ENCODE assay signal across 1 cellular context in genomic region chr1:228490120-228491078, GRCh38.
TF ChIP-seq lines count a peak whose summit lies in the region.

No MANE protein-coding gene starts in this region.

TF ChIP-seq in GM23338, 12 proteins besides CTCF, POLR2A, EP300 and RAD21 (continued from another document):
- TF ChIP-seq ZNF462 (CRISPR knock-in tag; IDR thresholded peaks at IDR 0.05) (no peak), ZNF331 (CRISPR knock-in tag; IDR thresholded peaks at IDR 0.05; ENCODE audit: low read depth) (no peak), ZNF114 (CRISPR knock-in tag; IDR thresholded peaks at IDR 0.05) (no peak), POLR2AphosphoS5 (IDR thresholded peaks at IDR 0.05; ENCODE audit: low read depth) (no peak), STAT1 (IDR thresholded peaks at IDR 0.05; ENCODE audit: unreplicated experiment) (no peak), CREB1 (CRISPR knock-in tag; IDR thresholded peaks at IDR 0.05; ENCODE audit: low read depth) (no peak), EZH2phosphoT487 (IDR thresholded peaks at IDR 0.05; ENCODE audit: unreplicated experiment) (no peak), ETS1 (IDR thresholded peaks at IDR 0.05) (no peak)
